ENCODE assay signal across 8 cellular contexts in the genomic region with DNA sequence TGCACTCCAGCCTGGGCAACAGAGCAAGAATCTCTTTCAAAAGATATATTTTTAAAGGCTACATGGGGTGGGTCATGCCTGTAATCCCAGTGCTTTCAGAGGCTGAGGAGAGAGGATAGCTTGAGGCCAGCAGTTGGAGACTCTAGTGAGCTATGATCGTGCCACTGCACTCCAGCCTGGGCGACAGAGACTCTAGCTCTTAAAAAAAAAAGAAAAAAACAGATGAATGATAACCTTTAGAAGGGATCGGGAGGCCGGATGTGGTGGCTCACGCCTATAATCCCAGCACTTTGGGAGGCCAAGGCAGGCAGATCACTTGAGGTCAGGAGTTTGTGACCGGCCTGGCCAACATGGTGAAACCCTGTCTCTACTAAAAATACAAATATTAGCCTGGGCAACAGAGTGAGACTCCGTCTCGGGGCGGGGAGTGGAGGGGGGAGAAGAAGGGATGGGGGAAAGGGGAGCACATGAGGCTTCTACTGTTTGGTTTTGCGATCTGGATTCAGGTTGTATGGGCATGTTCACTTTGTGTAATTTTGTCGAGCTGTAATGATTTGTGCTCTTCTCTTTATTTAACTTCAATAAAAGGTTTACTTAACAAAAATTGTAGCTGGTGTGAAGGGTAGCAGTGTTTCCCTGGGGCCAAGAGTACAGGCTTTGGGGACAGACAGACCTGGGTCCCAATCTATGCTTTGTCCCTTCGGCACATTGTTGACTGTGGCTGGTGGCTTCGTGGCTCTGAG. TPM values are rescaled to one million over a fixed set of nuclear protein-coding genes. Genes with fewer than 3 reads are reported as not detected.
DNase-seq lines count a peak whose midpoint lies in the region; ATAC-seq, FAIRE-seq and TF ChIP-seq lines count a peak whose summit lies in the region.

No MANE protein-coding gene starts in this region.

- H3K9me3 Mint-ChIP-seq in chondrocyte (ENCODE audit: low read depth), result no peaks in the 10 kb centered on the region
- no peaks in the 10 kb centered on the region for H3K9me3 Mint-ChIP-seq in naive thymus-derived CD8-positive, alpha-beta T cell

- H3K9me3 ChIP-seq in MM.1S (replicated peaks; ENCODE audit: insufficient read depth, low read length), result no peaks in the 10 kb centered on the region

- peak overlapping the region; percentile 64; the same call in 1 of the 2 replicates for H3K9ac ChIP-seq in MM.1S (ENCODE audit: low read length)

- H3K36me3 Mint-ChIP-seq in chondrocyte (ENCODE audit: low read depth), result peaks cover 16% of the 10 kb centered on the region
- H3K36me3 Mint-ChIP-seq in naive thymus-derived CD8-positive, alpha-beta T cell, result peaks cover 0 to 26% (median 6%) of the 10 kb centered on the region in 3 donors

- no peaks in the 10 kb centered on the region for H3K27me3 Mint-ChIP-seq in chondrocyte (ENCODE audit: low read depth)
- H3K27me3 Mint-ChIP-seq in naive thymus-derived CD8-positive, alpha-beta T cell, result no peaks in the 10 kb centered on the region

- in situ Hi-C loops in G401 (cut with HindIII; ENCODE audit: low sequenced_read_pairs), result no loop called here

- H3K27ac Mint-ChIP-seq in chondrocyte (ENCODE audit: unreplicated experiment), result peak overlapping the region; percentile 98
- peak overlapping the region; percentile 96 to 100 (median 100) for H3K27ac Mint-ChIP-seq in naive thymus-derived CD8-positive, alpha-beta T cell

- H3K4me1 Mint-ChIP-seq in chondrocyte (ENCODE audit: low read depth), result peaks cover 30% of the 10 kb centered on the region
- H3K4me1 Mint-ChIP-seq in naive thymus-derived CD8-positive, alpha-beta T cell, result peaks cover 33 to 58% (median 56%) of the 10 kb centered on the region in 4 donors

- peaks cover 13% of the 10 kb centered on the region for H3K4me1 ChIP-seq in MM.1S (ENCODE audit: low read length)

- peak overlapping the region; percentile 97 for H3K4me3 Mint-ChIP-seq in chondrocyte (ENCODE audit: unreplicated experiment)
- peak overlapping the region; percentile 93 to 100 (median 98) for H3K4me3 Mint-ChIP-seq in naive thymus-derived CD8-positive, alpha-beta T cell

- FAIRE-seq in D721Med (lab: Jason Lieb, UNC), result no peak

- H3K36me3 ChIP-seq in MM.1S (replicated peaks; ENCODE audit: insufficient read depth, low read length), result peaks cover 11% of the 10 kb centered on the region

- ATAC-seq in naive thymus-derived CD8-positive, alpha-beta T cell, result no peak

- POLR2A ChIA-PET in naive thymus-derived CD8-positive, alpha-beta T cell (lab: Charles Lee), result interaction anchor here (0.7 to 4.5 kb wide), 25 partner anchors 9 to 525 kb away, joined by 3 to 96 read pairs (median 8); partner anchors contain the start of genes DYRK1B, FBL, SUPT5H and ZNF546

- no peaks in the 10 kb centered on the region for H4K20me1 ChIP-seq in MM.1S (ENCODE audit: insufficient read depth, low read length)

- H3K79me2 ChIP-seq in MM.1S (ENCODE audit: low read length), result peaks cover 38% of the 10 kb centered on the region

- TF ChIP-seq CTCF in AG10803 (conservative IDR thresholded peaks at IDR 0.05; ENCODE audit: low read length) (no peak), MM.1S (IDR thresholded peaks at IDR 0.05; ENCODE audit: low read length) (no peak), chondrocyte (IDR thresholded peaks at IDR 0.05) (no peak), D721Med (IDR thresholded peaks at IDR 0.05; ENCODE audit: insufficient read depth, missing control alignments) (no peak)

- peak overlapping the region; percentile 61; the same call in 1 of the 2 replicates for H3K4me2 ChIP-seq in MM.1S (ENCODE audit: low read depth, low read length)

- H3K4me3 ChIP-seq in AG10803 (ENCODE audit: low read length), result peak overlapping the region; percentile 91
- peak overlapping the region; percentile 71 for H3K4me3 ChIP-seq in MM.1S (ENCODE audit: low read length)

- H3K27ac ChIP-seq in MM.1S (ENCODE audit: low read length), result no peak overlapping the region; the same call in 1 of the 2 replicates

- no peaks in the 10 kb centered on the region for H3K27me3 ChIP-seq in MM.1S (replicated peaks; ENCODE audit: insufficient read depth, low read length)

- no peak for DNase-seq in AG10803 (ENCODE audit: low read depth)
- no peak for DNase-seq in MM.1S
- no peak for DNase-seq in chondrocyte (ENCODE audit: low spot score)
- peak in 1 of 10 donors; percentile 16 for DNase-seq in naive thymus-derived CD8-positive, alpha-beta T cell
- no peak for DNase-seq in DMS 273 treated with DMSO at 0.1 percent for 48 hours (lab: John Stamatoyannopoulos, UW)
- DNase-seq in G401 (ENCODE audit: low spot score), result no peak
- DNase-seq in HK-2 (ENCODE audit: unreplicated experiment), result no peak
- DNase-seq in D721Med (ENCODE audit: insufficient read length, low spot score), result no peak

- H3F3A ChIP-seq in MM.1S (ENCODE audit: insufficient read depth, low read length), result no peaks in the 10 kb centered on the region

- peak overlapping the region; percentile 73 for H2AFZ ChIP-seq in MM.1S (ENCODE audit: low read length)

- no peaks in the 10 kb centered on the region for H3K9me2 ChIP-seq in MM.1S (replicated peaks; ENCODE audit: insufficient read depth, low read length)

RNA-seq across cellular contexts. Expression of gene PSMC4, which starts 1.1 kb away (rescaled TPM):
- total RNA-seq in chondrocyte, result 75.2 to 94.4 TPM (median 75.4 TPM) in 3 replicates
- total RNA-seq in naive thymus-derived CD8-positive, alpha-beta T cell, result 10 to 100 TPM; 38.7 to 44.3 TPM
- polyA plus RNA-seq in naive thymus-derived CD8-positive, alpha-beta T cell, result 10 to 100 TPM; 71.3 to 80.4 (median 72.8) TPM
- total RNA-seq in G401 (2014; rRNA removed; shearing (Covaris generic)), result 273 and 325 TPM in 2 replicates

RNA-seq across cellular contexts. Expression of gene ZNF546, which starts 27.0 kb away (rescaled TPM):
- 2.0 to 7.5 TPM (median 3.6 TPM) in 3 replicates for total RNA-seq in chondrocyte
- total RNA-seq in naive thymus-derived CD8-positive, alpha-beta T cell, result 10 to 100 TPM; 17.6 to 22.0 TPM
- 1 to 10 TPM; 4.0 to 6.4 (median 6.2) TPM for polyA plus RNA-seq in naive thymus-derived CD8-positive, alpha-beta T cell
- total RNA-seq in G401 (2014; rRNA removed; shearing (Covaris generic)), result 3.0 and 3.4 TPM in 2 replicates

RNA-seq across cellular contexts. Expression of gene FCGBP, which starts 35.4 kb away (rescaled TPM):
- 0.31 to 1.6 TPM (median 0.42 TPM) in 3 replicates for total RNA-seq in chondrocyte
- 100 to 1,000 TPM; 223 to 230 TPM for total RNA-seq in naive thymus-derived CD8-positive, alpha-beta T cell
- polyA plus RNA-seq in naive thymus-derived CD8-positive, alpha-beta T cell, result 10 to 100 TPM in 1 of 3 donors, 1 to 10 TPM in 2; 2.7 to 11.6 (median 3.1) TPM
- total RNA-seq in G401 (2014; rRNA removed; shearing (Covaris generic)), result 0.55 and 0.61 TPM in 2 replicates

Comparison
In these comparisons a context has a peak if more than half of its experiments do, and no peak if none do; other contexts are left out.
1. RNA of gene FCGBP, which starts 35.4 kb away (total RNA-seq): 223 to 230 TPM in naive thymus-derived CD8-positive, alpha-beta T cell; 0.55 to 0.61 TPM in G401 and 0.31 to 1.6 TPM in chondrocyte; every median in the first group is over 10 times any median in the second.